ENCODE assay signal across 1 cellular context in the genomic region with DNA sequence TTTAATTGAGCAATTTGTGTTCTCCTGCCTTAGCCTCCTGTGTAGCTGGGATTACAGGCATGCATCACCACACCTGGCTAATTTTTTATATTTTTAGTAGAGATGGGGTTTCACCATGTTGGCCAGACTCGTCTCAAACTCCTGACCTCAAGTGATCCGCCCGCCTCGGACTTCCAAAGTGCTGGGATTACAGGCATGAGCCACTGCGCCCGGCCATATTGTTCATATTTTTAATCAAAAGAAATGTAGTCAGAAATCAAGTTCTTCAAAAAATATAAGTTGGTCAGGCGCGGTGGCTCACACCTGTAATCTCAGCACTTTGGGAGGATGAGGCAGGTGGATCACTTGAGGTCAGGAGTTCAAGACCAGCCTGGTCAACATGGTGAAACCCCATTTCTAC. TPM values are rescaled to one million over a fixed set of nuclear protein-coding genes. Genes with fewer than 3 reads are reported as not detected.
"Had no signal": no experiment of that assay in that cellular context is flagged by ENCODE, and none has a peak within 500 bp of the region (broad histone marks: within the 10 kb centered on the region; RNA-seq: fewer than 3 reads in every experiment).

No MANE protein-coding gene starts in this region.

RNA-seq across cellular contexts. Expression of a gene that starts 47.6 kb away (rescaled TPM):
- total RNA-seq: G401 had no signal
